1 cellular context compared by ENCODE assay signal in the genomic region with DNA sequence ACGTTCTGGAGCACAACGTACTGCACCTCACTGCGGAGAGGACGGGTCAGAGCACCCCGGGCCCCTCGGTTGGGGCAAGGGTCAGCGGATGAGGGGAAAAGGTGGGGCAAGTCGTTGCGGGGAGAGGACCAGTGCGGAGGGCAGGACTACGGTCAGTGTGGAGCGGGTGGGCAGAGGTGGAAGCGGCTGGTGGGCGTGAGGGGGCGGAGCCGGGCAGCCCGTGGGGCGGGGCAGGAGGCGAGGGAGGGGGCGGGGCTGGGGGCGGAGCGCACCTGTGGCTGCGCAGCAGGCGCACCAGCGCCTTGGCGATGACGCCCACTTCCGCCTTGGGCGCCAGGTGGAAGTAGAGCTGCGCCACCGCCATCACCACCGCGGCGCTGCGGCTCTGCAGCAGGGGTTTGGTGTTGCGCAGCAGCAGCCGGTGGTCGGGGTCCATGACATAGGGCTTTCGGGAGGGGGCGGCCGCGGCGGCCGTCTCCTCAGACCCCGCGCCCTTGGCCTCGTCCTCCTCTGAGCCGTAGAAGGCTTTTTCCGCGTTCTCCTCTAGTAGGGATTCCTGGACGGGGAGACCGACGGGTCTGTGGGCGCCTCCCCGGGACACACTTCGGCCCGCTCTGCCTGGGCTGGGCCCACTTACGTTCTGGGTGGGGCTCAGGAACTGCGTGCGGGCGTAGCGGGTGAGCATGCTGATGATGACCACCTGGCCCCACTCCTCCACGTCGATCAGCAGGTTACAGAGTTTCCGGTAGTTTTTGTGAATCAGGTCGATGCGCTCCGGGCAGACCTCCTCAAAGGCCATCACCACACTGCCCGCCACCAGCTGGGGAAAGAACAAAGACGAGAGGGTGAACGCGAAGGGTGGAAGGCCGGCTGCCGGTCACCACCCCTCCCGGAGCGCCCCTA.
TF ChIP-seq lines count a peak whose summit lies in the region.

No MANE protein-coding gene starts in this region.

TF ChIP-seq in IMR-90, 13 proteins besides CTCF, POLR2A, EP300 and RAD21:
- no peak for TF ChIP-seq BHLHE40 (IDR thresholded peaks at IDR 0.05; ENCODE audit: low read depth, low read length)
- TF ChIP-seq, protein P1, sequence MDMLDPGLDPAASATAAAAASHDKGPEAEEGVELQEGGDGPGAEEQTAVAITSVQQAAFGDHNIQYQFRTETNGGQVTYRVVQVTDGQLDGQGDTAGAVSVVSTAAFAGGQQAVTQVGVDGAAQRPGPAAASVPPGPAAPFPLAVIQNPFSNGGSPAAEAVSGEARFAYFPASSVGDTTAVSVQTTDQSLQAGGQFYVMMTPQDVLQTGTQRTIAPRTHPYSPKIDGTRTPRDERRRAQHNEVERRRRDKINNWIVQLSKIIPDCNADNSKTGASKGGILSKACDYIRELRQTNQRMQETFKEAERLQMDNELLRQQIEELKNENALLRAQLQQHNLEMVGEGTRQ (IDR thresholded peaks at IDR 0.05; ENCODE audit: low read depth, low read length): no peak
- no peak for TF ChIP-seq NFE2L2 (IDR thresholded peaks at IDR 0.05; ENCODE audit: low read depth, low read length)
- TF ChIP-seq RFX5 (IDR thresholded peaks at IDR 0.05; ENCODE audit: low read depth, low read length): no peak
- TF ChIP-seq MAFK (IDR thresholded peaks at IDR 0.05; ENCODE audit: low read depth, low read length): no peak
- TF ChIP-seq MXI1 (IDR thresholded peaks at IDR 0.05; ENCODE audit: borderline replicate concordance, low read depth, low read length): no peak
- TF ChIP-seq, protein P2, sequence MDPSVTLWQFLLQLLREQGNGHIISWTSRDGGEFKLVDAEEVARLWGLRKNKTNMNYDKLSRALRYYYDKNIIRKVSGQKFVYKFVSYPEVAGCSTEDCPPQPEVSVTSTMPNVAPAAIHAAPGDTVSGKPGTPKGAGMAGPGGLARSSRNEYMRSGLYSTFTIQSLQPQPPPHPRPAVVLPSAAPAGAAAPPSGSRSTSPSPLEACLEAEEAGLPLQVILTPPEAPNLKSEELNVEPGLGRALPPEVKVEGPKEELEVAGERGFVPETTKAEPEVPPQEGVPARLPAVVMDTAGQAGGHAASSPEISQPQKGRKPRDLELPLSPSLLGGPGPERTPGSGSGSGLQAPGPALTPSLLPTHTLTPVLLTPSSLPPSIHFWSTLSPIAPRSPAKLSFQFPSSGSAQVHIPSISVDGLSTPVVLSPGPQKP (IDR thresholded peaks at IDR 0.05; ENCODE audit: borderline replicate concordance, low read depth, low read length): no peak
